In the genomic region with DNA sequence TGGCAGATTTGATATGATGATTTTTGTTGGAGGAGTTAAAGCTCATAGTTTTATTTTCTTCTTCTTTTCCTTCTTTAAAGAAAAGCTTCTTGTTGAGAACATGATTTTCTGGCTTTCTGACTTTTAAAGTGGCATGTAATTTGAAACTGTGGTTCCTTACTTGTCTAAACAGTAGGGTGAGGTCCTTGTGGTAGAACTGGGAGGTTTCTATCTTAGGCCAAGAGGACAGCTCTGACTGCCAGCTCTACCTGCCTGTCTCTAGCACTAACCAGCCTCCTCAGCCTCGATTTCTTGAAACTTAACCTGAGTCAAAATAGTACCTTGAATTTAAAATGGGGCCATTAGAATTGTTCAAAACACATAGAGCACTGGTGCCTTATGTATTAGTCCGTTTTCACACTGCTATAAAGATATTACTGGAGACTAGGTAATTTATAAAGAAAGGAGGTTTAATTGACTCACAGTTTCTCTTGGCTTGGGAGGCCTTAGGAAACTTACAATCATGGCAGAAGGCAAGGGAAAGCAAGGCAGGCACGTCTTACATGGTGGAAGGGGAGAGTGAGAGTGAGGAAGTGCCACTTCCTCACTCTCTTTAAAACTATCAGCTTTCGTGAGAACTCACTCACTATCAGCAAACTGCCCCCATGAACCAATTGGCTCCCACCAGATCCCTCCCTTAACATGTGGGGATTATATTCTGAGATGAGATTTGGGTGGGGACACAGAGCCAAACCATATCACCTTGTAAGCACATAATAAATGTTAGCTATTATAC, we compare ENCODE assay signal across 15 cellular contexts.
DNase-seq lines count a peak whose midpoint lies in the region; ATAC-seq and TF ChIP-seq lines count a peak whose summit lies in the region.
"Had no signal": no experiment of that assay in that cellular context is flagged by ENCODE, and none has a peak within 500 bp of the region (broad histone marks: within the 10 kb centered on the region; RNA-seq: fewer than 3 reads in every experiment).

No MANE protein-coding gene starts in this region.

- H3K4me3 Mint-ChIP-seq in type B pancreatic cell: peak overlapping the region; percentile 37
- H3K4me3 Mint-ChIP-seq in stimulated activated memory B cell treated with anti-CD40 and anti-IgM and Interleukin-4, amounts not matched to agents 10 μg/mL and 1 μg/mL and 100 μg/mL, for 72 hours: no peak overlapping the region
- H3K4me3 Mint-ChIP-seq: memory B cell had no signal

- no peak overlapping the region for H3K4me3 ChIP-seq in choroid plexus epithelial cell (ENCODE audit: low read depth, low read length)
- H3K4me3 ChIP-seq: ascending aorta, HAP-1 had no signal

- DNase-seq in Right ventricle myocardium superior: no peak
- DNase-seq in left cardiac atrium: no peak
- DNase-seq in OCI-M1 (lab: John Stamatoyannopoulos, UW): peak; percentile 32
- peak; percentile 45 for DNase-seq in choroid plexus epithelial cell (ENCODE audit: low read depth)
- DNase-seq in type B pancreatic cell (ENCODE audit: extremely low spot score, unreplicated experiment): no peak
- DNase-seq in DMS 273 (lab: John Stamatoyannopoulos, UW; ENCODE audit: unreplicated experiment): no peak
- DNase-seq in omental fat pad (ENCODE audit: low spot score): no peak
- DNase-seq: activated CD4-positive, alpha-beta T cell treated with anti-CD3 and anti-CD28 coated beads, Interleukin-2, amount 50 U/mL, for 48 hours; NCI-H1092 treated with DMSO at 0.1 percent for 48 hours; occipital lobe had no signal

- no peaks in the 10 kb centered on the region for H3K27me3 Mint-ChIP-seq in type B pancreatic cell
- no peaks in the 10 kb centered on the region for H3K27me3 Mint-ChIP-seq in stimulated activated memory B cell treated with anti-CD40 and anti-IgM and Interleukin-4, amounts not matched to agents 10 μg/mL and 1 μg/mL and 100 μg/mL, for 72 hours
- H3K27me3 Mint-ChIP-seq: memory B cell had no signal

- ATAC-seq in Right ventricle myocardium superior (ENCODE audit: poor library complexity) (peak; percentile 7), left cardiac atrium (no peak), omental fat pad (ENCODE audit: low FRiP score) (no peak)
- ATAC-seq in stimulated activated memory B cell treated with anti-CD40 and anti-IgM and Interleukin-4, amounts not matched to agents 10 μg/mL and 1 μg/mL and 100 μg/mL, for 72 hours: no peak
- ATAC-seq: Right ventricle myocardium inferior had no signal

- TF ChIP-seq CTCF in choroid plexus epithelial cell (conservative IDR thresholded peaks at IDR 0.05; ENCODE audit: low read depth, low read length) (no peak), type B pancreatic cell (conservative IDR thresholded peaks at IDR 0.05) (no peak), omental fat pad (IDR thresholded peaks at IDR 0.05) (no peak)

- H3K9me3 Mint-ChIP-seq in type B pancreatic cell: peaks cover 4% of the 10 kb centered on the region
- no peaks in the 10 kb centered on the region for H3K9me3 Mint-ChIP-seq in stimulated activated memory B cell treated with anti-CD40 and anti-IgM and Interleukin-4, amounts not matched to agents 10 μg/mL and 1 μg/mL and 100 μg/mL, for 72 hours

- peaks cover 26% of the 10 kb centered on the region for H3K4me1 Mint-ChIP-seq in type B pancreatic cell (ENCODE audit: unreplicated experiment)
- peaks cover 7% of the 10 kb centered on the region for H3K4me1 Mint-ChIP-seq in stimulated activated memory B cell treated with anti-CD40 and anti-IgM and Interleukin-4, amounts not matched to agents 10 μg/mL and 1 μg/mL and 100 μg/mL, for 72 hours
- H3K4me1 Mint-ChIP-seq: memory B cell had no signal

- intact Hi-C loops in Right ventricle myocardium superior (cut with DNase I): no loop called here
- intact Hi-C loops in left cardiac atrium (cut with DNase I): no loop called here

- peaks cover 11% of the 10 kb centered on the region for H3K36me3 Mint-ChIP-seq in type B pancreatic cell
- peaks cover 5% of the 10 kb centered on the region for H3K36me3 Mint-ChIP-seq in stimulated activated memory B cell treated with anti-CD40 and anti-IgM and Interleukin-4, amounts not matched to agents 10 μg/mL and 1 μg/mL and 100 μg/mL, for 72 hours
- H3K36me3 Mint-ChIP-seq: memory B cell had no signal

- peak overlapping the region; percentile 87 for H3K27ac Mint-ChIP-seq in type B pancreatic cell
- H3K27ac Mint-ChIP-seq in stimulated activated memory B cell treated with anti-CD40 and anti-IgM and Interleukin-4, amounts not matched to agents 10 μg/mL and 1 μg/mL and 100 μg/mL, for 72 hours: no peak overlapping the region
- H3K27ac Mint-ChIP-seq: memory B cell had no signal

Comparison
In these comparisons a context has a peak if more than half of its experiments do, and no peak if none do; other contexts are left out.
1. DNase-seq: peak in OCI-M1 (single experiment) and choroid plexus epithelial cell (single experiment); none in Right ventricle myocardium superior (single experiment), left cardiac atrium (single experiment), type B pancreatic cell (single experiment), DMS 273 (single experiment) and omental fat pad (single experiment).